21 cellular contexts compared by ENCODE assay signal in genomic region chr12:131251336-131252101, GRCh38.
"Had no signal": no experiment of that assay in that cellular context is flagged by ENCODE, and none has a peak within 500 bp of the region (broad histone marks: within the 10 kb centered on the region; RNA-seq: fewer than 3 reads in every experiment).

No MANE protein-coding gene starts in this region.

- H3K4me3 ChIP-seq: esophagus squamous epithelium, pancreas, prostate gland, smooth muscle cell, transverse colon had no signal

- H3K4me1 ChIP-seq: esophagus squamous epithelium, pancreas, prostate gland, transverse colon had no signal

- H3K9me3 ChIP-seq: esophagus squamous epithelium, pancreas, prostate gland, transverse colon had no signal

- ATAC-seq: activated CD8-positive, alpha-beta T cell treated with anti-CD3 and anti-CD28 coated beads for 36 hours; activated naive CD4-positive, alpha-beta T cell treated with anti-CD3 and anti-CD28 coated beads, Interleukin-2, amount 50 U/mL, for 72 hours; activated T-cell treated with anti-CD3 and anti-CD28 coated beads, Interleukin-2, amount 50 U/mL, for 4 hours; activated T-helper 17 cell treated with anti-CD3 and anti-CD28 coated beads, Interleukin-2, amount 50 U/mL, for 72 hours had no signal

- H3K4me2 ChIP-seq: smooth muscle cell had no signal

- H3K27ac ChIP-seq: esophagus squamous epithelium, pancreas, prostate gland, transverse colon had no signal

- H3K27me3 ChIP-seq: pancreas, transverse colon had no signal

- H3K36me3 ChIP-seq: esophagus squamous epithelium, pancreas, prostate gland, transverse colon had no signal

- DNase-seq: activated B cell treated with CpG ODN at 0.5 μM for 24 hours; activated CD4-positive, alpha-beta T cell treated with anti-CD3 and anti-CD28 coated beads, Interleukin-2, amount 50 U/mL, for 1 hour; activated CD8-positive, alpha-beta T cell treated with anti-CD3 and anti-CD28 coated beads for 36 hours; activated gamma-delta T cell treated with Interleukin-2 at 50 U/mL for 16 hours; activated T-cell treated with anti-CD3 and anti-CD28 coated beads, Interleukin-2, amount 50 U/mL, for 4 hours; dermis blood vessel endothelial cell; effector CD4-positive, alpha-beta T cell; esophagus squamous epithelium; foreskin melanocyte; mammary epithelial cell; naive B cell; pancreas; retina; stimulated activated CD4-positive, alpha-beta T cell treated with anti-CD3 and anti-CD28 coated beads, Interleukin-15, amount 100 ng/mL, for 24 hours; stimulated activated CD4-positive, alpha-beta T cell treated with anti-CD3 and anti-CD28 coated beads, Interleukin-2, amount 100 ng/mL, for 24 hours; T-helper 2 cell; transverse colon had no signal
